ENCODE assay signal across 13 cellular contexts in genomic region chr4:120680647-120681228, GRCh38.
DNase-seq lines count a peak whose midpoint lies in the region; ATAC-seq lines count a peak whose summit lies in the region.
"Had no signal": no experiment of that assay in that cellular context is flagged by ENCODE, and none has a peak within 500 bp of the region (broad histone marks: within the 10 kb centered on the region; RNA-seq: fewer than 3 reads in every experiment).

No MANE protein-coding gene starts in this region.

- peak; percentile 67 for ATAC-seq in GM18519 (IDR thresholded peaks at IDR 0.05; ENCODE audit: low FRiP score, unreplicated experiment)
- peak; percentile 54 for ATAC-seq in HG03469 (IDR thresholded peaks at IDR 0.05; ENCODE audit: unreplicated experiment)
- no peak for ATAC-seq in HG02870 (IDR thresholded peaks at IDR 0.05; ENCODE audit: unreplicated experiment)
- ATAC-seq: A549 had no signal

- peaks cover 31% of the 10 kb centered on the region for H3K27me3 Mint-ChIP-seq in activated T-cell treated with anti-CD3 and anti-CD28 coated beads, Interleukin-2, amount 50 U/mL, for 24 hours

- no peak for DNase-seq in activated T-cell treated with anti-CD3 and anti-CD28 coated beads, Interleukin-2, amount 50 U/mL, for 24 hours
- DNase-seq in activated T-cell treated with anti-CD3 and anti-CD28 coated beads, Interleukin-2, amount 50 U/mL, for 1 hour: no peak
- DNase-seq in ACHN: no peak
- no peak for DNase-seq in NAMALWA (ENCODE audit: low spot score)
- DNase-seq: Calu3; CD4-positive, alpha-beta memory T cell; DMS79 treated with DMSO at 0.1 percent for 48 hours; H9 had no signal

- H3K36me3 Mint-ChIP-seq in activated T-cell treated with anti-CD3 and anti-CD28 coated beads, Interleukin-2, amount 50 U/mL, for 24 hours (ENCODE audit: low read depth): no peaks in the 10 kb centered on the region
- H3K36me3 Mint-ChIP-seq: CD14-positive monocyte; CD4-positive, alpha-beta memory T cell had no signal

- H3K27ac Mint-ChIP-seq in activated T-cell treated with anti-CD3 and anti-CD28 coated beads, Interleukin-2, amount 50 U/mL, for 24 hours: peak overlapping the region; percentile 30
- H3K27ac Mint-ChIP-seq: CD14-positive monocyte; CD4-positive, alpha-beta memory T cell; H9 had no signal

- no peaks in the 10 kb centered on the region for H3K9me3 Mint-ChIP-seq in activated T-cell treated with anti-CD3 and anti-CD28 coated beads, Interleukin-2, amount 50 U/mL, for 24 hours
- H3K9me3 Mint-ChIP-seq: H9 had no signal

- peaks cover 6% of the 10 kb centered on the region for H3K4me1 Mint-ChIP-seq in activated T-cell treated with anti-CD3 and anti-CD28 coated beads, Interleukin-2, amount 50 U/mL, for 24 hours (ENCODE audit: low read depth)
- H3K4me1 Mint-ChIP-seq: CD14-positive monocyte had no signal

- in situ Hi-C loops in ACHN (cut with HindIII; ENCODE audit: low pct_ligation_motif_present, low pct_unique_long_range_greater_than_20kb, low sequenced_read_pairs): no loop called here

- H3K4me3 Mint-ChIP-seq in activated T-cell treated with anti-CD3 and anti-CD28 coated beads, Interleukin-2, amount 50 U/mL, for 24 hours: no peak overlapping the region
- H3K4me3 Mint-ChIP-seq: CD14-positive monocyte; CD4-positive, alpha-beta memory T cell; H9 had no signal
